10 cellular contexts compared by ENCODE assay signal in genomic region chr12:50506753-50507473, GRCh38. TPM values are rescaled to one million over a fixed set of nuclear protein-coding genes. Genes with fewer than 3 reads are reported as not detected.
DNase-seq lines count a peak whose midpoint lies in the region; ATAC-seq and TF ChIP-seq lines count a peak whose summit lies in the region.
"Had no signal": no experiment of that assay in that cellular context is flagged by ENCODE, and none has a peak within 500 bp of the region (broad histone marks: within the 10 kb centered on the region; RNA-seq: fewer than 3 reads in every experiment).

No MANE protein-coding gene starts in this region.

- H3K4me3 ChIP-seq in AG10803 (ENCODE audit: low read length) (peak overlapping the region; percentile 87; the same call in 1 of the 2 replicates), Karpas-422 (ENCODE audit: low read length) (peak overlapping the region; percentile 67), neuronal stem cell (ENCODE audit: low read length in 2 of 2) (peak overlapping the region in 1 of 2 donors; percentile 98)

- H3K4me1 ChIP-seq in Karpas-422 (ENCODE audit: low read length) = peaks cover 34% of the 10 kb centered on the region
- peaks cover 1 to 12% of the 10 kb centered on the region in 2 donors for H3K4me1 ChIP-seq in neuronal stem cell (ENCODE audit: control insufficient read depth in 2 of 2, insufficient read depth in 1 of 2, low read depth in 1 of 2, low read length in 2 of 2)

- no peak for DNase-seq in AG10803 (ENCODE audit: low read depth)
- DNase-seq in Karpas-422 = no peak
- no peak for DNase-seq in natural killer cell
- DNase-seq in NCI-H510A (lab: John Stamatoyannopoulos, UW) = no peak
- no peak for DNase-seq in DMS53 (lab: John Stamatoyannopoulos, UW)
- DNase-seq in neuronal stem cell (ENCODE audit: low spot score) = no peak
- DNase-seq in GM03348 (ENCODE audit: low spot score) = no peak
- DNase-seq: GDM1 had no signal

- peak overlapping the region; percentile 95 for H3K27ac Mint-ChIP-seq in dendritic cell treated with granulocyte-macrophage colony-stimulating factor and Interleukin-4, amounts not matched to agents 40 ng/mL and 50 ng/mL, for 4 days
- peak overlapping the region; percentile 51 to 80 for H3K27ac Mint-ChIP-seq in natural killer cell

- H2BK15ac ChIP-seq in neuronal stem cell (ENCODE audit: low read length) = no peak overlapping the region

- no peak overlapping the region for H2BK12ac ChIP-seq in neuronal stem cell (ENCODE audit: low read length)

- H3K36me3 ChIP-seq in Karpas-422 (ENCODE audit: insufficient read depth, low read length) (peaks cover 5% of the 10 kb centered on the region; the same call in 1 of the 2 replicates), neuronal stem cell (replicated peaks in 1 of 2; ENCODE audit: control insufficient read depth in 2 of 2, insufficient read depth in 2 of 2, low read length in 2 of 2) (peaks cover 0 to 14% of the 10 kb centered on the region in 2 donors)

- H4K91ac ChIP-seq in neuronal stem cell (ENCODE audit: low read depth, low read length, poor library complexity) = no peak overlapping the region

- WGBS in neuronal stem cell (ENCODE audit: extremely low coverage in 2 of 2, insufficient read length in 2 of 2, insufficient replicate concordance in 1 of 2), 2 donors = no CpG with 5 or more reads among the region's 2 CpGs

- no peaks in the 10 kb centered on the region for H3K9me3 ChIP-seq in Karpas-422 (ENCODE audit: low read length)
- H3K9me3 ChIP-seq in neuronal stem cell (replicated peaks in 1 of 2; ENCODE audit: control insufficient read depth in 2 of 2, insufficient read depth in 1 of 2, low read depth in 1 of 2, low read length in 2 of 2) = no peaks in the 10 kb centered on the region
- H3K9me3 ChIP-seq: SJSA1 had no signal

- peaks cover 70% of the 10 kb centered on the region for H3K79me2 ChIP-seq in Karpas-422 (ENCODE audit: low read length)

- H3K27me3 ChIP-seq in Karpas-422 (ENCODE audit: low read length) (no peaks in the 10 kb centered on the region), neuronal stem cell (ENCODE audit: control insufficient read depth in 3 of 3, insufficient read depth in 3 of 3, low read depth in 1 of 3, low read length in 3 of 3) (no peaks in the 10 kb centered on the region)
- H3K27me3 ChIP-seq: SJSA1 had no signal

- peak overlapping the region; percentile 51; the same call in 1 of the 2 replicates for H3K27ac ChIP-seq in Karpas-422 (ENCODE audit: low read length)
- no peak overlapping the region for H3K27ac ChIP-seq in neuronal stem cell (replicated peaks; ENCODE audit: low read length)
- H3K27ac ChIP-seq: SJSA1 had no signal

- no peak overlapping the region for H3K23ac ChIP-seq in neuronal stem cell (ENCODE audit: low read depth, low read length, poor library complexity)

- TF ChIP-seq CTCF in AG10803 (conservative IDR thresholded peaks at IDR 0.05; ENCODE audit: low read length) (no peak), natural killer cell (IDR thresholded peaks at IDR 0.05) (no peak)

- intact Hi-C loops in dendritic cell treated with granulocyte-macrophage colony-stimulating factor and Interleukin-4, amounts not matched to agents 40 ng/mL and 50 ng/mL, for 4 days (cut with micrococcal nuclease) = loop anchor here (5.0 kb wide), 2 partner anchors 35 to 65 kb away; no protein-coding TSS in a partner anchor
- intact Hi-C loops in natural killer cell (cut with micrococcal nuclease) = loop anchor here (5.0 to 10.0 kb wide), 2 partner anchors 228 to 665 kb away; partner anchors contain the start of gene TFCP2

- H2BK5ac ChIP-seq in neuronal stem cell (ENCODE audit: low read length) = no peak overlapping the region

- peak overlapping the region; percentile 88 for H3K9ac ChIP-seq in Karpas-422 (ENCODE audit: low read length)
- H3K9ac ChIP-seq in neuronal stem cell (ENCODE audit: low read depth, low read length, poor library complexity) = no peak overlapping the region

- no peak overlapping the region for H2BK120ac ChIP-seq in neuronal stem cell (ENCODE audit: low read depth, low read length)

- no peak for ATAC-seq in natural killer cell

- no peak overlapping the region for H3K4ac ChIP-seq in neuronal stem cell (ENCODE audit: low read length)

- H4K8ac ChIP-seq in neuronal stem cell (ENCODE audit: low read depth, low read length) = no peak overlapping the region

- H3K9me2 ChIP-seq in Karpas-422 (replicated peaks; ENCODE audit: insufficient read depth, low read length) = no peaks in the 10 kb centered on the region

- H3K4me2 ChIP-seq in Karpas-422 (ENCODE audit: low read depth, low read length, poor library complexity, severe bottlenecking) (peak overlapping the region; percentile 86), neuronal stem cell (ENCODE audit: insufficient read depth, low read length, poor library complexity, severe bottlenecking) (no peak overlapping the region)

- H3K4me3 Mint-ChIP-seq in dendritic cell treated with granulocyte-macrophage colony-stimulating factor and Interleukin-4, amounts not matched to agents 40 ng/mL and 50 ng/mL, for 4 days = peak overlapping the region; percentile 94
- peak overlapping the region; percentile 93 for H3K4me3 Mint-ChIP-seq in natural killer cell

- no peak overlapping the region for H3K18ac ChIP-seq in neuronal stem cell (ENCODE audit: low read length)

- H3K27me3 Mint-ChIP-seq in dendritic cell treated with granulocyte-macrophage colony-stimulating factor and Interleukin-4, amounts not matched to agents 40 ng/mL and 50 ng/mL, for 4 days = no peaks in the 10 kb centered on the region
- no peaks in the 10 kb centered on the region for H3K27me3 Mint-ChIP-seq in natural killer cell (ENCODE audit: low read depth in 2 of 2)

- H3K14ac ChIP-seq in neuronal stem cell (ENCODE audit: low read length) = no peak overlapping the region

- H2AFZ ChIP-seq in Karpas-422 (ENCODE audit: low read length) (no peak overlapping the region), neuronal stem cell (ENCODE audit: low read length) (no peak overlapping the region)

- peaks cover 22% of the 10 kb centered on the region for H4K20me1 ChIP-seq in Karpas-422 (ENCODE audit: insufficient read depth, low read depth, low read length)

- peaks cover 33% of the 10 kb centered on the region for H3K4me1 Mint-ChIP-seq in dendritic cell treated with granulocyte-macrophage colony-stimulating factor and Interleukin-4, amounts not matched to agents 40 ng/mL and 50 ng/mL, for 4 days (ENCODE audit: low read depth)
- peaks cover 47 to 51% of the 10 kb centered on the region in 2 donors for H3K4me1 Mint-ChIP-seq in natural killer cell

- H3K36me3 Mint-ChIP-seq in dendritic cell treated with granulocyte-macrophage colony-stimulating factor and Interleukin-4, amounts not matched to agents 40 ng/mL and 50 ng/mL, for 4 days (ENCODE audit: low read depth) = peaks cover 40% of the 10 kb centered on the region
- no peaks in the 10 kb centered on the region for H3K36me3 Mint-ChIP-seq in natural killer cell

- H3K79me1 ChIP-seq in neuronal stem cell (ENCODE audit: low read depth, low read length) = peaks cover 3% of the 10 kb centered on the region

- H3K9me3 Mint-ChIP-seq in dendritic cell treated with granulocyte-macrophage colony-stimulating factor and Interleukin-4, amounts not matched to agents 40 ng/mL and 50 ng/mL, for 4 days = no peaks in the 10 kb centered on the region
- H3K9me3 Mint-ChIP-seq in natural killer cell = no peaks in the 10 kb centered on the region

- no peak overlapping the region for H2AK5ac ChIP-seq in neuronal stem cell (ENCODE audit: low read depth, low read length)

RNA-seq across cellular contexts. Expression of gene DIP2B, which starts 2.1 kb away (rescaled TPM):
- 31.2 and 37.5 TPM in 2 replicates for total RNA-seq in Karpas-422 (2014; rRNA removed; shearing (Covaris generic); ENCODE audit: low replicate concordance)
- 10 to 100 TPM; 17.2 to 23.2 (median 22.2) TPM for total RNA-seq in natural killer cell
- 10.1 TPM for polyA plus RNA-seq in neuronal stem cell (2013, experiment 1 of 2)
- 11.0 TPM for polyA plus RNA-seq in neuronal stem cell (2013, experiment 2 of 2)
